ENCODE assay signal across 8 cellular contexts in genomic region chr13:112872657-112873631, GRCh38.
DNase-seq lines count a peak whose midpoint lies in the region; ATAC-seq, FAIRE-seq and TF ChIP-seq lines count a peak whose summit lies in the region.
"Not testable (repeated sequence)": the region's sequence is repeated elsewhere in the genome, so short reads cannot be mapped to it uniquely, and the experiment has no call there.

No MANE protein-coding gene starts in this region.

- peaks cover 46% of the 10 kb centered on the region for H3K36me3 Mint-ChIP-seq in T-helper 2 cell treated with Interferon-gamma antibody and Interleukin-4, amounts not matched to agents 5 μg/mL and 100 μg/mL, for 36 hours (ENCODE audit: low read depth)
- H3K36me3 Mint-ChIP-seq in neural crest cell (ENCODE audit: low read depth), result not testable (repeated sequence)

- H3K4me1 Mint-ChIP-seq in T-helper 2 cell treated with Interferon-gamma antibody and Interleukin-4, amounts not matched to agents 5 μg/mL and 100 μg/mL, for 36 hours (ENCODE audit: low read depth), result peaks cover 17% of the 10 kb centered on the region
- not testable (repeated sequence) for H3K4me1 Mint-ChIP-seq in neural crest cell

- H3K27me3 Mint-ChIP-seq in T-helper 2 cell treated with Interferon-gamma antibody and Interleukin-4, amounts not matched to agents 5 μg/mL and 100 μg/mL, for 36 hours (ENCODE audit: low read depth); neural crest cell (ENCODE audit: low read depth): not testable (repeated sequence)

- not testable (repeated sequence) for TF ChIP-seq CTCF in GM13977 (IDR thresholded peaks at IDR 0.05; ENCODE audit: extremely low read depth, insufficient read depth, missing control alignments); epithelial cell of esophagus (IDR thresholded peaks at IDR 0.05; ENCODE audit: insufficient read depth, low read depth, low read length, missing control alignments); neural crest cell (conservative IDR thresholded peaks at IDR 0.05)

- H3K27ac Mint-ChIP-seq in T-helper 2 cell treated with Interferon-gamma antibody and Interleukin-4, amounts not matched to agents 5 μg/mL and 100 μg/mL, for 36 hours, result peak overlapping the region; percentile 95
- H3K27ac Mint-ChIP-seq in neural crest cell (ENCODE audit: unreplicated experiment), result peak overlapping the region; percentile 43

- in situ Hi-C loops in GM13977 (cut with MboI; ENCODE audit: low pct_unique_long_range_greater_than_20kb, low sequenced_read_pairs, unreplicated experiment), result loop anchor here (5.0 kb wide), 1 partner anchor 231 kb away; no protein-coding TSS in a partner anchor

- H3K4me3 Mint-ChIP-seq in T-helper 2 cell treated with Interferon-gamma antibody and Interleukin-4, amounts not matched to agents 5 μg/mL and 100 μg/mL, for 36 hours, result peak overlapping the region; percentile 64
- not testable (repeated sequence) for H3K4me3 Mint-ChIP-seq in neural crest cell

- ATAC-seq in GM21737 (IDR thresholded peaks at IDR 0.05; ENCODE audit: unreplicated experiment), result peak; percentile 36

- DNase-seq in GM13977 (ENCODE audit: low spot score), result peak; percentile 74
- peak; percentile 95 for DNase-seq in Jurkat, Clone E6-1 (ENCODE audit: low read depth, low spot score)
- peak; percentile 37 for DNase-seq in T-helper 2 cell treated with Interferon-gamma antibody and Interleukin-4, amounts not matched to agents 5 μg/mL and 100 μg/mL, for 36 hours (ENCODE audit: low spot score)
- DNase-seq in activated effector memory CD4-positive, alpha-beta T cell treated with Interleukin-2 at 50 U/mL for 16 hours, result peak; percentile 8
- peak; percentile 73 for DNase-seq in epithelial cell of esophagus (ENCODE audit: low read depth)
- DNase-seq in neural crest cell (ENCODE audit: low read depth, low spot score); urothelium cell line (ENCODE audit: low spot score): not testable (repeated sequence)

- peak; percentile 100 for FAIRE-seq in urothelium cell line (lab: Jason Lieb, UNC)

- not testable (repeated sequence) for H3K4me3 ChIP-seq in Jurkat, Clone E6-1 (ENCODE audit: low read length); epithelial cell of esophagus (ENCODE audit: low read length)

- peaks cover 20% of the 10 kb centered on the region for H3K9me3 Mint-ChIP-seq in T-helper 2 cell treated with Interferon-gamma antibody and Interleukin-4, amounts not matched to agents 5 μg/mL and 100 μg/mL, for 36 hours
- not testable (repeated sequence) for H3K9me3 Mint-ChIP-seq in neural crest cell
